In the genomic region with DNA sequence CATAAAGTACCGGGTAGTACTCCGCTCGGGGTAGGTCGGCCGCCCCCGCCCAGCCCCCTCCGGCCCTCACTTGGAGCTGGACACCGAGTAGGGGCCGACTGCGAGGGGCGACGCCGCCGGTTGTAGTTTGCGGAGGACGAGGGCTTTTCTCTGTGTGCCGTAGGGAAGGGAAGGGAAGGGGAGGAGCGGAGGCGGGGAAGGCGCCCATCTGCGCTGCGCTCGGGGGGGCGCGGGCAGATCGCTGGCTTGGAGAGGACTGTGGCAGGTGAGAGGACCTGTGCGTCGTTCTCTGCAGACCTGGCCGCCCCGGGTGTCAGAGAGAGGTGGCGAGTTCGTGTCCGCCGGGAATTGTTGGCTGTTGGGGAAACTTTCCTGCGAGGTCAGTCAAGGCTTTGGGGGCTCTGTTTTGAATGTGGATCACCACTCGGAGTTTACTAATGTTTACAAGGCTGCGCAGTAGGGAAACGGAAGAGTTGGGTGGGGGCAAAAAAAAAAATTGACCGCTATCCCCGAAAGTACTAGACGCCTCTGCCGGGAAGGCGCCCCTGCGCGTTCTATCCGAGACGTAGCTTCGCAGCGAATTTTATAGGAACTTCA, we compare ENCODE assay signal across 8 cellular contexts. TPM values are rescaled to one million over a fixed set of nuclear protein-coding genes. Genes with fewer than 3 reads are reported as not detected.
DNase-seq lines count a peak whose midpoint lies in the region; ATAC-seq and TF ChIP-seq lines count a peak whose summit lies in the region.

No MANE protein-coding gene starts in this region.

- H3K36me3 ChIP-seq in CD8-positive, alpha-beta memory T cell (ENCODE audit: insufficient read depth, low read length) = peaks cover 7% of the 10 kb centered on the region
- H3K36me3 ChIP-seq in left lung = peaks cover 0 to 9% of the 10 kb centered on the region in 2 donors

- peak overlapping the region; percentile 95 to 100 (median 99) for H3K4me3 Mint-ChIP-seq in CD8-positive, alpha-beta memory T cell

- intact Hi-C loops in left lung (cut with DNase I) = no loop called here

- H3K36me3 Mint-ChIP-seq in CD8-positive, alpha-beta memory T cell = peaks cover 0 to 30% (median 1%) of the 10 kb centered on the region in 3 donors

- ATAC-seq in left lung (peak; percentile 14), GM21786 (IDR thresholded peaks at IDR 0.05; ENCODE audit: unreplicated experiment) (no peak), HG02973 (IDR thresholded peaks at IDR 0.05; ENCODE audit: unreplicated experiment) (no peak)

- H3K4me3 ChIP-seq in CD8-positive, alpha-beta memory T cell (ENCODE audit: low read length) = peak overlapping the region; percentile 96
- H3K4me3 ChIP-seq in Jurkat, Clone E6-1 (ENCODE audit: low read length) = peak overlapping the region; percentile 88
- peak overlapping the region; percentile 92 for H3K4me3 ChIP-seq in left lung

- peaks cover 0 to 11% of the 10 kb centered on the region in 2 donors for H3K27me3 Mint-ChIP-seq in CD8-positive, alpha-beta memory T cell

- peak in 3 of 5 donors; percentile 40 to 76 (median 46) for DNase-seq in CD8-positive, alpha-beta memory T cell
- no peak for DNase-seq in Jurkat, Clone E6-1 (ENCODE audit: low read depth, low spot score)
- DNase-seq in T-helper 2 cell = peak in 3 of 5 experiments; percentile 8 to 48 (median 16)
- peak; percentile 40 for DNase-seq in cerebellum (ENCODE audit: low spot score)
- DNase-seq in left lung = peak; percentile 77 to 91
- DNase-seq in stimulated activated CD4-positive, alpha-beta T cell treated with anti-CD3 and anti-CD28 coated beads, Interleukin-4, amount 100 ng/mL, for 48 hours (ENCODE audit: low read depth in 2 of 2) = peak; percentile 37 to 40

- peak overlapping the region; percentile 89 to 99 (median 98) for H3K27ac Mint-ChIP-seq in CD8-positive, alpha-beta memory T cell

- TF ChIP-seq CTCF in left lung (IDR thresholded peaks at IDR 0.05) = no peak

- CTCF ChIA-PET in CD8-positive, alpha-beta memory T cell (lab: Charles Lee) = interaction anchor here (1.5 to 1.8 kb wide), 2 partner anchors 14 to 32 kb away, joined by 4 to 7 read pairs; no protein-coding TSS in a partner anchor

- POLR2A ChIA-PET in CD8-positive, alpha-beta memory T cell (lab: Charles Lee) = interaction anchor here (0.5 to 2.2 kb wide), 8 partner anchors 8 to 200 kb away, joined by 3 to 26 read pairs (median 4); a partner anchor contains a TSS

- peaks cover 27 to 38% (median 37%) of the 10 kb centered on the region in 3 donors for H3K4me1 Mint-ChIP-seq in CD8-positive, alpha-beta memory T cell

- peaks cover 0 to 6% (median 0%) of the 10 kb centered on the region in 5 donors for H3K9me3 Mint-ChIP-seq in CD8-positive, alpha-beta memory T cell

- no peaks in the 10 kb centered on the region for H3K9me3 ChIP-seq in CD8-positive, alpha-beta memory T cell (ENCODE audit: low read length)
- H3K9me3 ChIP-seq in left lung = no peaks in the 10 kb centered on the region

- H3K27me3 ChIP-seq in CD8-positive, alpha-beta memory T cell (ENCODE audit: insufficient read depth, low read length, poor library complexity, severe bottlenecking) = no peaks in the 10 kb centered on the region
- H3K27me3 ChIP-seq in left lung = no peaks in the 10 kb centered on the region

- peaks cover 30% of the 10 kb centered on the region for H3K4me1 ChIP-seq in CD8-positive, alpha-beta memory T cell (ENCODE audit: insufficient read depth, low read length)
- H3K4me1 ChIP-seq in left lung = peaks cover 22 to 30% of the 10 kb centered on the region in 2 donors

- H3K27ac ChIP-seq in CD8-positive, alpha-beta memory T cell (ENCODE audit: low read depth, low read length) = peak overlapping the region; percentile 96
- H3K27ac ChIP-seq in left lung = peak overlapping the region; percentile 98 to 100

RNA-seq across cellular contexts. Expression of a gene that starts 1.4 kb away (rescaled TPM):
- 10 to 100 TPM; 16.6 to 16.9 TPM for total RNA-seq in CD8-positive, alpha-beta memory T cell
- polyA plus RNA-seq in CD8-positive, alpha-beta memory T cell = 18.5 TPM
- 20.3 TPM for polyA plus RNA-seq in Jurkat, Clone E6-1 (2012; ENCODE audit: insufficient read depth, insufficient read length)
- total RNA-seq in cerebellum = 14.1 TPM
- 10 to 100 TPM in 1 of 2 donors, 1 to 10 TPM in 1; 9.3 to 10.9 TPM for total RNA-seq in left lung

RNA-seq across cellular contexts. Expression of a gene that starts 9.0 kb away (rescaled TPM):
- total RNA-seq in CD8-positive, alpha-beta memory T cell = 10 to 100 TPM; 84.5 to 84.9 TPM
- polyA plus RNA-seq in CD8-positive, alpha-beta memory T cell = 39.2 TPM
- polyA plus RNA-seq in Jurkat, Clone E6-1 (2012; ENCODE audit: insufficient read depth, insufficient read length) = 62.0 TPM
- 49.3 TPM for total RNA-seq in cerebellum
- 10 to 100 TPM; 61.9 to 79.8 TPM for total RNA-seq in left lung
